ENCODE assay signal across 8 cellular contexts in the genomic region with DNA sequence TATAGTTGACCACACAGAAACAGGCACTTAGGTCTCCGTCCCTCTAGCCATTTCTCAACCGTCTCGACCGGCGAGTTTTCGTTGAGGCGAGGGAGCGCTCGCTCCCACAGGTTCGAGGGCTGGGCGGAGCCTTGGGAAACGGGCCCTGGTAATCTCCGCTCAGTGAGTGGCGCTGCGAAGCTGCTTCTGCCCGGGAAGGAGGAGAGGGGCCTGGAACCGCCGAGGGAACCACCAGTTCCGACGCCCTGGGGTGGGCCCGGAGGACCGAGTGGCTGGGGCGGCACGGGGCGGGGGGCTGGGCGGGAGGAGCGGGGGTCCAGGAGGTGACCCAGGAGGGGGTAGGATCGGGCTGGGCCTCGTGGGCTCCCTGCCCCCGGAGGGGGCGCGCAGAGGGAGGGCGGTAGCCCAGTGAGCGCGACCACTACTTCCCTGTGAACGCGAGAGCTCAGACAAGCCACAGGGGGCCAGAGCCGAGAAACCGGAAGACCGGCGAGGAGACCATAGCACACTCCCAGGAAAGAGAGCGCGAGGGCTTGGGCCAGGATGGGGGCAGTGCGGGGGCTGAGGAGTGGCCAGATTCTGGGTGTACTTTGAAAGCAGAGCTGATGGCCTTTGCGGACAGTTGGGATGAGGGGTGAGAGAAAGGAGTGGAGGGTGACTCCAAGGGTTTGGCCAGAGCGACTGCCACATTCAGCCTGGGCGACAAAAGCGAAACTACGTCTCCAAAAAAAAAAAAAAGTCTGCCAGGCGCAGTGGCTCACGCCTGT. TPM values are rescaled to one million over a fixed set of nuclear protein-coding genes. Genes with fewer than 3 reads are reported as not detected.
A peak's percentile ranks its signal among the peaks of the same experiment; 100 is the strongest.
DNase-seq lines count a peak whose midpoint lies in the region; ATAC-seq and TF ChIP-seq lines count a peak whose summit lies in the region.

No MANE protein-coding gene starts in this region.

- TF ChIP-seq POLR2A in esophagus muscularis mucosa (IDR thresholded peaks at IDR 0.05; ENCODE audit: low read depth), result no peak

- H4K20me1 ChIP-seq in PC-3 (ENCODE audit: low read length), result no peaks in the 10 kb centered on the region

- no peak for TF ChIP-seq CTCF in PC-3 (conservative IDR thresholded peaks at IDR 0.05; ENCODE audit: low read depth, low read length)
- peak in 2 of 3 experiments; percentile 2 to 9 for TF ChIP-seq CTCF in esophagus muscularis mucosa (IDR thresholded peaks at IDR 0.05)

- no peaks in the 10 kb centered on the region for H3K36me3 ChIP-seq in HUES64 (ENCODE audit: insufficient read depth, low read length)
- no peaks in the 10 kb centered on the region for H3K36me3 ChIP-seq in PC-3 (ENCODE audit: low read depth, low read length)
- no peaks in the 10 kb centered on the region for H3K36me3 ChIP-seq in esophagus muscularis mucosa

- DNase-seq in PC-3, result peak; percentile 38
- DNase-seq in activated T-cell treated with anti-CD3 and anti-CD28 coated beads, Interleukin-2, amount 50 U/mL, for 72 hours, result peak; percentile 63 to 75
- DNase-seq in esophagus muscularis mucosa (ENCODE audit: extremely low spot score), result peak; percentile 95
- peak; percentile 77 for DNase-seq in mucosa of gallbladder (ENCODE audit: low spot score)
- peak; percentile 65 for DNase-seq in stimulated activated naive B cell treated with anti-CD40 and anti-IgM and Interleukin-4, amounts not matched to agents 10 μg/mL and 1 μg/mL and 100 μg/mL, for 72 hours

- WGBS in HUES64, result 10% methylated on average over 51 of the region's 51 CpGs
- 4% methylated on average over 28 of the region's 51 CpGs for WGBS in esophagus muscularis mucosa

- peak overlapping the region; percentile 92 for H3K4me2 ChIP-seq in PC-3 (ENCODE audit: low read length)

- H3K4me3 Mint-ChIP-seq in activated T-cell treated with anti-CD3 and anti-CD28 coated beads, Interleukin-2, amount 50 U/mL, for 72 hours, result peak overlapping the region; percentile 79 to 92
- peak overlapping the region; percentile 91 to 98 for H3K4me3 Mint-ChIP-seq in stimulated activated naive B cell treated with anti-CD40 and anti-IgM and Interleukin-4, amounts not matched to agents 10 μg/mL and 1 μg/mL and 100 μg/mL, for 72 hours

- CTCF ChIA-PET in PC-3 (lab: Charles Lee), result interaction anchor here (1.5 kb wide), 1 partner anchor 115 kb away, joined by 6 read pairs; a partner anchor contains a TSS

- H3K4me1 Mint-ChIP-seq in activated T-cell treated with anti-CD3 and anti-CD28 coated beads, Interleukin-2, amount 50 U/mL, for 72 hours (ENCODE audit: low read depth), result peaks cover 52% of the 10 kb centered on the region
- peaks cover 45 to 81% of the 10 kb centered on the region in 2 donors for H3K4me1 Mint-ChIP-seq in stimulated activated naive B cell treated with anti-CD40 and anti-IgM and Interleukin-4, amounts not matched to agents 10 μg/mL and 1 μg/mL and 100 μg/mL, for 72 hours

- intact Hi-C loops in PC-3 (cut with micrococcal nuclease), result loop anchor here (2.0 kb wide), 1 partner anchor 20 kb away; no protein-coding TSS in a partner anchor
- intact Hi-C loops in esophagus muscularis mucosa (cut with DNase I), result no loop called here

- no TSS peak for BruUV-seq in PC-3 (replicated peaks; lab: Mats Ljungman, UMichigan)

- H3K27me3 ChIP-seq in HUES64 (ENCODE audit: insufficient read depth, low read length) (peaks cover 9% of the 10 kb centered on the region), PC-3 (ENCODE audit: low read length) (no peaks in the 10 kb centered on the region), esophagus muscularis mucosa (no peaks in the 10 kb centered on the region)

- no peaks in the 10 kb centered on the region for H3K79me2 ChIP-seq in PC-3 (ENCODE audit: low read length)

- ATAC-seq in PC-3, result peak; percentile 49
- peak in 1 of 2 donors; percentile 10 for ATAC-seq in activated T-cell treated with anti-CD3 and anti-CD28 coated beads, Interleukin-2, amount 50 U/mL, for 72 hours (replicated peaks in 1 of 2)
- ATAC-seq in stimulated activated naive B cell treated with anti-CD40 and anti-IgM and Interleukin-4, amounts not matched to agents 10 μg/mL and 1 μg/mL and 100 μg/mL, for 72 hours (replicated peaks), result peak; percentile 33 to 52
- ATAC-seq in HG03039 (IDR thresholded peaks at IDR 0.05; ENCODE audit: unreplicated experiment), result no peak

- POLR2A ChIA-PET in PC-3 (lab: Charles Lee; ENCODE audit: unreplicated experiment), result interaction anchor here (0.6 to 1.5 kb wide), 10 partner anchors 9 to 404 kb away, joined by 3 to 38 read pairs (median 6); a partner anchor contains a TSS

- H3K9ac ChIP-seq in HUES64 (ENCODE audit: low read depth, low read length), result peak overlapping the region; percentile 89
- peak overlapping the region; percentile 89 for H3K9ac ChIP-seq in PC-3 (ENCODE audit: low read length)

- no peak for TF ChIP-seq EP300 in esophagus muscularis mucosa (IDR thresholded peaks at IDR 0.05)

- no peaks in the 10 kb centered on the region for H3K27me3 Mint-ChIP-seq in activated T-cell treated with anti-CD3 and anti-CD28 coated beads, Interleukin-2, amount 50 U/mL, for 72 hours (ENCODE audit: low read depth)
- no peaks in the 10 kb centered on the region for H3K27me3 Mint-ChIP-seq in stimulated activated naive B cell treated with anti-CD40 and anti-IgM and Interleukin-4, amounts not matched to agents 10 μg/mL and 1 μg/mL and 100 μg/mL, for 72 hours

- H3K9me3 Mint-ChIP-seq in activated T-cell treated with anti-CD3 and anti-CD28 coated beads, Interleukin-2, amount 50 U/mL, for 72 hours, result no peaks in the 10 kb centered on the region
- no peaks in the 10 kb centered on the region for H3K9me3 Mint-ChIP-seq in stimulated activated naive B cell treated with anti-CD40 and anti-IgM and Interleukin-4, amounts not matched to agents 10 μg/mL and 1 μg/mL and 100 μg/mL, for 72 hours

- H3K36me3 Mint-ChIP-seq in activated T-cell treated with anti-CD3 and anti-CD28 coated beads, Interleukin-2, amount 50 U/mL, for 72 hours (ENCODE audit: insufficient read depth in 2 of 2), result no peaks in the 10 kb centered on the region
- H3K36me3 Mint-ChIP-seq in stimulated activated naive B cell treated with anti-CD40 and anti-IgM and Interleukin-4, amounts not matched to agents 10 μg/mL and 1 μg/mL and 100 μg/mL, for 72 hours, result peaks cover 2 to 3% of the 10 kb centered on the region in 2 donors

- H3K4me1 ChIP-seq in HUES64 (ENCODE audit: insufficient read depth, low read length), result peaks cover 10% of the 10 kb centered on the region
- H3K4me1 ChIP-seq in PC-3 (ENCODE audit: insufficient read depth, low read length), result peaks cover 12% of the 10 kb centered on the region
- peaks cover 33 to 39% (median 34%) of the 10 kb centered on the region in 4 donors for H3K4me1 ChIP-seq in esophagus muscularis mucosa

- H3K27ac Mint-ChIP-seq in activated T-cell treated with anti-CD3 and anti-CD28 coated beads, Interleukin-2, amount 50 U/mL, for 72 hours, result peak overlapping the region; percentile 100
- peak overlapping the region; percentile 100 for H3K27ac Mint-ChIP-seq in stimulated activated naive B cell treated with anti-CD40 and anti-IgM and Interleukin-4, amounts not matched to agents 10 μg/mL and 1 μg/mL and 100 μg/mL, for 72 hours

- H3K9me3 ChIP-seq in HUES64 (ENCODE audit: insufficient read depth, low read depth, low read length) (no peaks in the 10 kb centered on the region), PC-3 (ENCODE audit: low read length) (no peaks in the 10 kb centered on the region), esophagus muscularis mucosa (no peaks in the 10 kb centered on the region)

- no peaks in the 10 kb centered on the region for H3K9me2 ChIP-seq in PC-3 (replicated peaks; ENCODE audit: low read length)

- no peaks in the 10 kb centered on the region for H3F3A ChIP-seq in PC-3 (ENCODE audit: low read length, unreplicated experiment)

- H3K4me3 ChIP-seq in GM08714 (ENCODE audit: low read length) (peak overlapping the region; percentile 38; the same call in 1 of the 2 replicates), HUES64 (ENCODE audit: low read length) (peak overlapping the region; percentile 64), PC-3 (ENCODE audit: low read length) (peak overlapping the region; percentile 66), esophagus muscularis mucosa (peak overlapping the region; percentile 58 to 66 (median 62))

- H2AFZ ChIP-seq in PC-3 (ENCODE audit: low read length), result peak overlapping the region; percentile 82

- H3K27ac ChIP-seq in HUES64 (ENCODE audit: low read depth, low read length) (peak overlapping the region; percentile 95), PC-3 (ENCODE audit: low read length) (peak overlapping the region; percentile 92), esophagus muscularis mucosa (replicated peaks in 1 of 4) (peak overlapping the region; percentile 96 to 100 (median 100))

RNA-seq across cellular contexts. Expression of a gene that starts 29.9 kb away (rescaled TPM):
- polyA plus RNA-seq in HUES64 (2013, experiment 1 of 2), result 6.8 TPM
- polyA plus RNA-seq in HUES64 (2013, experiment 2 of 2), result 8.7 TPM
- total RNA-seq in PC-3 (2014; rRNA removed) (14.3 and 19.8 TPM in 2 replicates), esophagus muscularis mucosa (10 to 100 TPM; 17.5 to 31.1 (median 21.9) TPM), mucosa of gallbladder (16.4 TPM)
- total RNA-seq in activated T-cell treated with anti-CD3 and anti-CD28 coated beads, Interleukin-2, amount 50 U/mL, for 72 hours, result 1 to 10 TPM; 3.2 to 3.6 TPM

Comparison
In these comparisons a context has a peak if more than half of its experiments do, and no peak if none do; other contexts are left out.
1. DNase-seq: peak in every context shown above with its lines; median percentile 95 in esophagus muscularis mucosa; 77 in mucosa of gallbladder; 69 in activated T-cell treated with anti-CD3 and anti-CD28 coated beads, Interleukin-2, amount 50 U/mL, for 72 hours; 65 in stimulated activated naive B cell treated with anti-CD40 and anti-IgM and Interleukin-4, amounts not matched to agents 10 μg/mL and 1 μg/mL and 100 μg/mL, for 72 hours; 38 in PC-3.